In genomic region chr15:58159827-58160386, GRCh38 we compare ENCODE assay signal across 1 cellular context.
TF ChIP-seq lines count a peak whose summit lies in the region.

No MANE protein-coding gene starts in this region.

TF ChIP-seq in HepG2, 621 proteins besides CTCF, POLR2A, EP300 and RAD21:
- TF ChIP-seq, protein P1, sequence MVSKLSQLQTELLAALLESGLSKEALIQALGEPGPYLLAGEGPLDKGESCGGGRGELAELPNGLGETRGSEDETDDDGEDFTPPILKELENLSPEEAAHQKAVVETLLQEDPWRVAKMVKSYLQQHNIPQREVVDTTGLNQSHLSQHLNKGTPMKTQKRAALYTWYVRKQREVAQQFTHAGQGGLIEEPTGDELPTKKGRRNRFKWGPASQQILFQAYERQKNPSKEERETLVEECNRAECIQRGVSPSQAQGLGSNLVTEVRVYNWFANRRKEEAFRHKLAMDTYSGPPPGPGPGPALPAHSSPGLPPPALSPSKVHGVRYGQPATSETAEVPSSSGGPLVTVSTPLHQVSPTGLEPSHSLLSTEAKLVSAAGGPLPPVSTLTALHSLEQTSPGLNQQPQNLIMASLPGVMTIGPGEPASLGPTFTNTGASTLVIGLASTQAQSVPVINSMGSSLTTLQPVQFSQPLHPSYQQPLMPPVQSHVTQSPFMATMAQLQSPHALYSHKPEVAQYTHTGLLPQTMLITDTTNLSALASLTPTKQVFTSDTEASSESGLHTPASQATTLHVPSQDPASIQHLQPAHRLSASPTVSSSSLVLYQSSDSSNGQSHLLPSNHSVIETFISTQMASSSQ (IDR thresholded peaks at IDR 0.05; ENCODE audit: low read depth): no peak
- TF ChIP-seq, protein P1 (CRISPR knock-in tag; IDR thresholded peaks at IDR 0.05; ENCODE audit: borderline replicate concordance): no peak
- TF ChIP-seq ZUFSP (CRISPR knock-in tag; IDR thresholded peaks at IDR 0.05; ENCODE audit: borderline replicate concordance) (no peak), FOSL2 (CRISPR knock-in tag; IDR thresholded peaks at IDR 0.05) (no peak), TBX2 (CRISPR knock-in tag; IDR thresholded peaks at IDR 0.05; ENCODE audit: borderline replicate concordance) (no peak), REPIN1 (CRISPR knock-in tag; IDR thresholded peaks at IDR 0.05; ENCODE audit: borderline replicate concordance, low read depth) (no peak), ZMYM4 (CRISPR knock-in tag; IDR thresholded peaks at IDR 0.05) (no peak), SIN3A (IDR thresholded peaks at IDR 0.05; ENCODE audit: borderline replicate concordance, low read depth, low read length) (no peak), ZNF773 (CRISPR knock-in tag; IDR thresholded peaks at IDR 0.05; ENCODE audit: borderline replicate concordance) (no peak)
